11 cellular contexts compared by ENCODE assay signal in genomic region chr1:50108497-50109073, GRCh38.
DNase-seq lines count a peak whose midpoint lies in the region; ATAC-seq lines count a peak whose summit lies in the region.
"Had no signal": no experiment of that assay in that cellular context is flagged by ENCODE, and none has a peak within 500 bp of the region (broad histone marks: within the 10 kb centered on the region; RNA-seq: fewer than 3 reads in every experiment).

Gene ELAVL4, plus strand, starts transcription at chr1:50108920. Its CDS starts 270 bp downstream, at chr1:50109190.

- H3K27ac Mint-ChIP-seq in central memory CD8-positive, alpha-beta T cell (ENCODE audit: low read depth): no peak within 1 kb of the TSS
- no peak within 1 kb of the TSS for H3K27ac Mint-ChIP-seq in stimulated activated effector memory CD8-positive, alpha-beta T cell treated with anti-CD3 and anti-CD28 coated beads, Interleukin-12 subunit alpha, Interleukin-12 subunit beta, amount 100 ng/mL, for 72 hours

- H3K4me1 Mint-ChIP-seq in central memory CD8-positive, alpha-beta T cell: peaks cover 19% of the 10 kb centered on the region
- peaks cover 13% of the 10 kb centered on the region for H3K4me1 Mint-ChIP-seq in stimulated activated effector memory CD8-positive, alpha-beta T cell treated with anti-CD3 and anti-CD28 coated beads, Interleukin-12 subunit alpha, Interleukin-12 subunit beta, amount 100 ng/mL, for 72 hours

- peak within 1 kb of the TSS; percentile 63 for H3K4me3 Mint-ChIP-seq in central memory CD8-positive, alpha-beta T cell
- peak within 1 kb of the TSS; percentile 25 for H3K4me3 Mint-ChIP-seq in stimulated activated effector memory CD8-positive, alpha-beta T cell treated with anti-CD3 and anti-CD28 coated beads, Interleukin-12 subunit alpha, Interleukin-12 subunit beta, amount 100 ng/mL, for 72 hours

- peaks cover 2% of the 10 kb centered on the region for H3K36me3 Mint-ChIP-seq in central memory CD8-positive, alpha-beta T cell (ENCODE audit: insufficient read depth)
- no peaks in the 10 kb centered on the region for H3K36me3 Mint-ChIP-seq in stimulated activated effector memory CD8-positive, alpha-beta T cell treated with anti-CD3 and anti-CD28 coated beads, Interleukin-12 subunit alpha, Interleukin-12 subunit beta, amount 100 ng/mL, for 72 hours

- H3K9me3 Mint-ChIP-seq in central memory CD8-positive, alpha-beta T cell: no peaks in the 10 kb centered on the region
- no peaks in the 10 kb centered on the region for H3K9me3 Mint-ChIP-seq in stimulated activated effector memory CD8-positive, alpha-beta T cell treated with anti-CD3 and anti-CD28 coated beads, Interleukin-12 subunit alpha, Interleukin-12 subunit beta, amount 100 ng/mL, for 72 hours

- H3K27me3 Mint-ChIP-seq in central memory CD8-positive, alpha-beta T cell: peaks cover 85% of the 10 kb centered on the region

- peak; percentile 78 for DNase-seq in NCI-H2107 treated with DMSO at 0.1 percent for 48 hours (lab: John Stamatoyannopoulos, UW; ENCODE audit: unreplicated experiment)
- DNase-seq in NCI-H2107 (lab: John Stamatoyannopoulos, UW): no peak
- DNase-seq in NCI-H524 (lab: John Stamatoyannopoulos, UW): peak; percentile 92 to 98
- DNase-seq in central memory CD8-positive, alpha-beta T cell (ENCODE audit: low spot score in 2 of 2): no peak
- no peak for DNase-seq in stimulated activated effector memory CD8-positive, alpha-beta T cell treated with anti-CD3 and anti-CD28 coated beads, Interleukin-12 subunit alpha, Interleukin-12 subunit beta, amount 100 ng/mL, for 72 hours (ENCODE audit: low spot score in 2 of 2)
- DNase-seq in DMS79 treated with DMSO at 0.1 percent for 48 hours (lab: John Stamatoyannopoulos, UW): no peak
- DNase-seq: 8988T; activated effector memory CD4-positive, alpha-beta T cell treated with Interleukin-2 at 50 U/mL for 16 hours had no signal

- no peak for ATAC-seq in central memory CD8-positive, alpha-beta T cell (replicated peaks; ENCODE audit: extremely low read depth, poor library complexity, severe bottlenecking)
- no peak for ATAC-seq in stimulated activated effector memory CD8-positive, alpha-beta T cell treated with anti-CD3 and anti-CD28 coated beads, Interleukin-12 subunit alpha, Interleukin-12 subunit beta, amount 100 ng/mL, for 72 hours
- ATAC-seq in GM21390 (IDR thresholded peaks at IDR 0.05; ENCODE audit: unreplicated experiment): no peak
- no peak for ATAC-seq in HG03045 (IDR thresholded peaks at IDR 0.05; ENCODE audit: unreplicated experiment)
- ATAC-seq: mucosa of descending colon had no signal

Comparison
In these comparisons a context has a peak if more than half of its experiments do, and no peak if none do; other contexts are left out.
1. DNase-seq: peak in NCI-H2107 treated with DMSO at 0.1 percent for 48 hours (single experiment) and NCI-H524 (2 of 2); none in NCI-H2107 (single experiment), central memory CD8-positive, alpha-beta T cell (0 of 2), stimulated activated effector memory CD8-positive, alpha-beta T cell treated with anti-CD3 and anti-CD28 coated beads, Interleukin-12 subunit alpha, Interleukin-12 subunit beta, amount 100 ng/mL, for 72 hours (0 of 2) and DMS79 treated with DMSO at 0.1 percent for 48 hours (single experiment).